In the genomic region with DNA sequence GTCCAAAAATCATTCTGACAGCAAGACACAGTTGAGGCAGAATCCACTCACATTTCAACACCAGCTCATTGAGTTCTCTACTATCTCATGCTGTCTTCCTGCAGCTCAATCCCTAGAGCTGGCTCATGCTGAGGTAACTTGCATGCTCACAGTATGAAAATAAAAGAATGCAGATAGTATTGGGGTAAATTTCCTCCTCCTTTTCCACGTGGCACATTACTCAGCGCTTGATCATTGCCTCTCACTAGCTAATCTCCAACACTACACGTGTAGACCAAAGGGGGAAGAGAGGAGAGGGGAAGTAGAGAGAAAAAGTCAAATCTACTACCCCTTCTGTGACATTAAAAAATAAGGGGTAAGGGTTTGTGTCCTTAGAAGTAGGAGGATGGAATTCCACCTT, we compare ENCODE assay signal across 25 cellular contexts.
DNase-seq lines count a peak whose midpoint lies in the region; ATAC-seq and TF ChIP-seq lines count a peak whose summit lies in the region.
"Had no signal": no experiment of that assay in that cellular context is flagged by ENCODE, and none has a peak within 500 bp of the region (broad histone marks: within the 10 kb centered on the region; RNA-seq: fewer than 3 reads in every experiment).

No MANE protein-coding gene starts in this region.

- H3K27ac Mint-ChIP-seq in activated naive CD8-positive, alpha-beta T cell treated with anti-CD3 and anti-CD28 coated beads for 36 hours = no peak overlapping the region
- H3K27ac Mint-ChIP-seq in activated CD4-positive, alpha-beta T cell treated with anti-CD3 and anti-CD28 coated beads for 36 hours = no peak overlapping the region
- H3K27ac Mint-ChIP-seq: activated naive CD4-positive, alpha-beta T cell treated with anti-CD3 and anti-CD28 coated beads for 36 hours; CD4-positive, alpha-beta memory T cell; memory B cell; naive thymus-derived CD8-positive, alpha-beta T cell had no signal

- H3K4me2 ChIP-seq in IMR-90 (ENCODE audit: low read depth, low read length) (no peak overlapping the region), mesendoderm (ENCODE audit: low read length) (no peak overlapping the region)

- DNase-seq in Daoy (ENCODE audit: low read depth) (peak; percentile 52), IMR-90 (peak; percentile 92), brain microvascular endothelial cell (peak; percentile 86), mesendoderm (peak; percentile 41), NCI-H1436 treated with DMSO at 0.1 percent for 48 hours (lab: John Stamatoyannopoulos, UW) (no peak), middle frontal gyrus (ENCODE audit: extremely low spot score, low spot score) (no peak)
- no peak for DNase-seq in activated naive CD8-positive, alpha-beta T cell treated with anti-CD3 and anti-CD28 coated beads for 36 hours
- DNase-seq in activated CD4-positive, alpha-beta T cell treated with anti-CD3 and anti-CD28 coated beads for 36 hours = no peak
- DNase-seq: activated CD8-positive, alpha-beta memory T cell treated with anti-CD3 and anti-CD28 coated beads for 24 hours; activated naive CD4-positive, alpha-beta T cell treated with anti-CD3 and anti-CD28 coated beads for 36 hours; activated T-cell treated with anti-CD3 and anti-CD28 coated beads, Interleukin-2, amount 50 U/mL, for 48 hours; anterior cingulate cortex; CD4-positive, alpha-beta memory T cell; DMS153; kidney glomerular epithelial cell; naive thymus-derived CD8-positive, alpha-beta T cell; NCI-H146; NCI-H748 treated with DMSO at 0.1 percent for 48 hours; SHP77; stimulated activated CD4-positive, alpha-beta T cell treated with anti-CD3 and anti-CD28 coated beads, Interleukin-2, amount 100 ng/mL, for 48 hours; stimulated activated naive CD4-positive, alpha-beta T cell; testis had no signal

- H3K9ac ChIP-seq in IMR-90 (ENCODE audit: low read depth, low read length) (no peak overlapping the region), mesendoderm (ENCODE audit: low read length) (no peak overlapping the region)

- peak overlapping the region; percentile 24; the same call in 1 of the 2 replicates for H3K27ac ChIP-seq in IMR-90 (ENCODE audit: insufficient read depth, low read length)
- H3K27ac ChIP-seq in brain microvascular endothelial cell = peak overlapping the region; percentile 46
- H3K27ac ChIP-seq in mesendoderm (ENCODE audit: low read depth, low read length) = no peak overlapping the region
- H3K27ac ChIP-seq: testis had no signal

- intact Hi-C loops in IMR-90 (cut with micrococcal nuclease) = no loop called here
- intact Hi-C loops in activated CD4-positive, alpha-beta T cell treated with anti-CD3 and anti-CD28 coated beads for 36 hours (cut with DNase I, micrococcal nuclease) = no loop called here

- no peaks in the 10 kb centered on the region for H3K79me2 ChIP-seq in mesendoderm (ENCODE audit: control insufficient read depth, insufficient read depth, low read length)

- H3K9me3 Mint-ChIP-seq in activated naive CD8-positive, alpha-beta T cell treated with anti-CD3 and anti-CD28 coated beads for 36 hours = no peaks in the 10 kb centered on the region
- no peaks in the 10 kb centered on the region for H3K9me3 Mint-ChIP-seq in activated CD4-positive, alpha-beta T cell treated with anti-CD3 and anti-CD28 coated beads for 36 hours (ENCODE audit: low read depth)
- H3K9me3 Mint-ChIP-seq: activated naive CD4-positive, alpha-beta T cell treated with anti-CD3 and anti-CD28 coated beads for 36 hours; memory B cell; naive thymus-derived CD8-positive, alpha-beta T cell had no signal

- H3K9me1 ChIP-seq in IMR-90 (ENCODE audit: insufficient read depth, low read length) = peaks cover 18% of the 10 kb centered on the region

- H2AK9ac ChIP-seq in IMR-90 (replicated peaks; ENCODE audit: low read depth, low read length, poor library complexity) = no peak overlapping the region

- H3K79me1 ChIP-seq in IMR-90 (ENCODE audit: low read depth in 1 of 2, low read length in 2 of 2) (peaks cover 8 to 40% of the 10 kb centered on the region in 2 experiments; a peak in 3 of 4 replicates), mesendoderm (ENCODE audit: low read length) (no peaks in the 10 kb centered on the region)

- no peak for TF ChIP-seq RAD21 in IMR-90 (IDR thresholded peaks at IDR 0.05; ENCODE audit: low read length)

- WGBS in IMR-90 (ENCODE audit: extremely low coverage in 2 of 2, insufficient read length in 1 of 2), 2 experiments = no CpG with 5 or more reads among the region's 3 CpGs
- WGBS in mesendoderm (ENCODE audit: extremely low coverage, insufficient coverage, low lambda C conversion rate) = no CpG with 5 or more reads among the region's 3 CpGs

- peaks cover 2% of the 10 kb centered on the region for H3K4me1 Mint-ChIP-seq in activated naive CD8-positive, alpha-beta T cell treated with anti-CD3 and anti-CD28 coated beads for 36 hours
- H3K4me1 Mint-ChIP-seq in activated CD4-positive, alpha-beta T cell treated with anti-CD3 and anti-CD28 coated beads for 36 hours = peaks cover 10% of the 10 kb centered on the region
- H3K4me1 Mint-ChIP-seq: CD4-positive, alpha-beta memory T cell had no signal

- H4K5ac ChIP-seq in IMR-90 (ENCODE audit: low read depth, low read length) (peak overlapping the region; percentile 90; the same call in 1 of the 2 replicates), mesendoderm (ENCODE audit: low read length) (no peak overlapping the region)

- H3K14ac ChIP-seq in IMR-90 (replicated peaks; ENCODE audit: low read depth, low read length) = peak overlapping the region; percentile 56

- no peak overlapping the region for H2AFZ ChIP-seq in IMR-90 (replicated peaks; ENCODE audit: low read length, poor library complexity)

- H3K56ac ChIP-seq in IMR-90 (ENCODE audit: extremely low read depth, insufficient read depth, low read length) (no peak overlapping the region), mesendoderm (ENCODE audit: low read length) (no peak overlapping the region)

- no TSS peak for BruUV-seq in IMR-90 (replicated peaks; lab: Mats Ljungman, UMichigan)

- CTCF ChIA-PET in IMR-90 (lab: Yijun Ruan, JAX) = interaction anchor here (0.6 to 2.2 kb wide), 4 partner anchors 9 to 1276 kb away, joined by 3 to 5 read pairs (median 4); no protein-coding TSS in a partner anchor
- CTCF ChIA-PET in activated CD4-positive, alpha-beta T cell treated with anti-CD3 and anti-CD28 coated beads for 36 hours (lab: Charles Lee) = interaction anchor here (0.9 to 1.2 kb wide), 3 partner anchors 9 to 88 kb away, joined by 3 to 4 read pairs (median 3); no protein-coding TSS in a partner anchor

- H2AK5ac ChIP-seq in IMR-90 (ENCODE audit: low read depth, low read length) (peak overlapping the region; percentile 20), mesendoderm (ENCODE audit: low read length) (no peak overlapping the region)

- peaks cover 2% of the 10 kb centered on the region for H3K27me3 Mint-ChIP-seq in activated naive CD8-positive, alpha-beta T cell treated with anti-CD3 and anti-CD28 coated beads for 36 hours
- H3K27me3 Mint-ChIP-seq in activated CD4-positive, alpha-beta T cell treated with anti-CD3 and anti-CD28 coated beads for 36 hours = no peaks in the 10 kb centered on the region
- H3K27me3 Mint-ChIP-seq: memory B cell had no signal

- ATAC-seq in IMR-90 (ENCODE audit: low read depth) = peak; percentile 78
- no peak for ATAC-seq in activated CD4-positive, alpha-beta T cell treated with anti-CD3 and anti-CD28 coated beads for 36 hours
- ATAC-seq: activated CD4-positive, CD25-positive, alpha-beta regulatory T cell treated with anti-CD3 and anti-CD28 coated beads, Interleukin-2, amount 50 U/mL, for 24 hours; GM12878; naive thymus-derived CD8-positive, alpha-beta T cell had no signal

- dilution Hi-C loops in IMR-90 (cut with HindIII; ENCODE audit: low sequenced_read_pairs, unreplicated experiment) = no loop called here

- H3K36me3 ChIP-seq in IMR-90 (ENCODE audit: control insufficient read depth, insufficient read depth, low read length) = 0 out of 2 replicates have a peak, but pooled peaks cover 2% of the 10 kb centered on the region
- H3K36me3 ChIP-seq in brain microvascular endothelial cell (replicated peaks) = no peaks in the 10 kb centered on the region
- H3K36me3 ChIP-seq in mesendoderm (ENCODE audit: control insufficient read depth, insufficient read depth, low read length) = no peaks in the 10 kb centered on the region

- POLR2A ChIA-PET in IMR-90 (lab: Charles Lee; ENCODE audit: unreplicated experiment) = interaction anchor here (0.6 kb wide), 1 partner anchor 22 kb away, joined by 4 read pairs; no protein-coding TSS in a partner anchor
- POLR2A ChIA-PET in activated CD4-positive, alpha-beta T cell treated with anti-CD3 and anti-CD28 coated beads for 36 hours (lab: Charles Lee) = interaction anchor here (0.5 kb wide), 1 partner anchor 102 kb away, joined by 7 read pairs; no protein-coding TSS in a partner anchor

- 0 out of 2 replicates have a peak, but pooled peaks cover 2% of the 10 kb centered on the region for H3K9me3 ChIP-seq in IMR-90 (ENCODE audit: control insufficient read depth, insufficient read depth, low read length)
- H3K9me3 ChIP-seq: testis had no signal

- H3K4ac ChIP-seq in IMR-90 (ENCODE audit: low read depth, low read length) = peak overlapping the region; percentile 89
- H3K4ac ChIP-seq in mesendoderm (ENCODE audit: low read depth, low read length) = no peak overlapping the region

- H3K18ac ChIP-seq in IMR-90 (ENCODE audit: low read depth, low read length) (peak overlapping the region; percentile 45), mesendoderm (ENCODE audit: low read length) (no peak overlapping the region)

- no peaks in the 10 kb centered on the region for H4K20me1 ChIP-seq in IMR-90 (ENCODE audit: insufficient read depth, low read length)

- in situ Hi-C loops in IMR-90 (cut with MboI; ENCODE audit: low sequenced_read_pairs) (no loop called here), brain microvascular endothelial cell (cut with HindIII; ENCODE audit: low pct_ligation_motif_present, low sequenced_read_pairs) (no loop called here)

- H3K4me3 Mint-ChIP-seq in activated naive CD8-positive, alpha-beta T cell treated with anti-CD3 and anti-CD28 coated beads for 36 hours = no peak overlapping the region
- H3K4me3 Mint-ChIP-seq in activated CD4-positive, alpha-beta T cell treated with anti-CD3 and anti-CD28 coated beads for 36 hours = no peak overlapping the region
- H3K4me3 Mint-ChIP-seq: activated naive CD4-positive, alpha-beta T cell treated with anti-CD3 and anti-CD28 coated beads for 36 hours; CD4-positive, alpha-beta memory T cell; memory B cell; naive thymus-derived CD8-positive, alpha-beta T cell had no signal

- H2BK20ac ChIP-seq in IMR-90 (ENCODE audit: low read depth, low read length) = peak overlapping the region; percentile 87

- no peak for TF ChIP-seq CTCF in IMR-90 (conservative IDR thresholded peaks at IDR 0.05; ENCODE audit: low read depth, low read length)
- TF ChIP-seq CTCF in brain microvascular endothelial cell (IDR thresholded peaks at IDR 0.05; ENCODE audit: low read depth, low read length, missing control alignments) = no peak

- no peak for TF ChIP-seq POLR2A in IMR-90 (IDR thresholded peaks at IDR 0.05; ENCODE audit: low read depth, low read length)

- H3K4me3 ChIP-seq in IMR-90 (ENCODE audit: insufficient read depth, low read depth, low read length) (no peak overlapping the region), brain microvascular endothelial cell (ENCODE audit: low read depth, low read length) (no peak overlapping the region), mesendoderm (ENCODE audit: low read length) (no peak overlapping the region)
- H3K4me3 ChIP-seq: GM12878, testis had no signal

- H3K27me3 ChIP-seq in IMR-90 (ENCODE audit: control insufficient read depth, insufficient read depth, low read length) (no peaks in the 10 kb centered on the region), brain microvascular endothelial cell (replicated peaks) (no peaks in the 10 kb centered on the region), mesendoderm (ENCODE audit: insufficient read depth, low read length, poor library complexity) (no peaks in the 10 kb centered on the region)
- H3K27me3 ChIP-seq: testis had no signal

- H2BK15ac ChIP-seq in IMR-90 (ENCODE audit: low read depth, low read length) (peak overlapping the region; percentile 16; the same call in 1 of the 3 replicates), mesendoderm (replicated peaks; ENCODE audit: low read depth) (no peak overlapping the region)

- H2BK120ac ChIP-seq in IMR-90 (ENCODE audit: low read depth, low read length) = peak overlapping the region; percentile 73
- no peak overlapping the region for H2BK120ac ChIP-seq in mesendoderm (ENCODE audit: low read depth, low read length)

- H2BK5ac ChIP-seq in IMR-90 (ENCODE audit: low read depth, low read length, poor library complexity, severe bottlenecking) = peak overlapping the region; percentile 78
- no peak overlapping the region for H2BK5ac ChIP-seq in mesendoderm (ENCODE audit: low read length)

- H3K23ac ChIP-seq in IMR-90 (ENCODE audit: low read depth, low read length) (peak overlapping the region; percentile 55), mesendoderm (ENCODE audit: low read length) (no peak overlapping the region)

- H4K91ac ChIP-seq in IMR-90 (ENCODE audit: insufficient read depth, low read depth, low read length) = peak overlapping the region; percentile 75

- H4K8ac ChIP-seq in IMR-90 (ENCODE audit: low read depth in 2 of 2, low read length in 2 of 2) (peak overlapping the region; percentile 43 to 51; a peak in 1 of 4 replicates), mesendoderm (ENCODE audit: low read depth, low read length) (no peak overlapping the region)

- no peaks in the 10 kb centered on the region for H3K36me3 Mint-ChIP-seq in activated naive CD8-positive, alpha-beta T cell treated with anti-CD3 and anti-CD28 coated beads for 36 hours
- no peaks in the 10 kb centered on the region for H3K36me3 Mint-ChIP-seq in activated CD4-positive, alpha-beta T cell treated with anti-CD3 and anti-CD28 coated beads for 36 hours (ENCODE audit: low read depth)
- H3K36me3 Mint-ChIP-seq: CD4-positive, alpha-beta memory T cell; naive thymus-derived CD8-positive, alpha-beta T cell had no signal

- H3K4me1 ChIP-seq in IMR-90 (ENCODE audit: control insufficient read depth, insufficient read depth, low read length) (peaks cover 10% of the 10 kb centered on the region), mesendoderm (ENCODE audit: control insufficient read depth, low read depth, low read length) (no peaks in the 10 kb centered on the region)
- H3K4me1 ChIP-seq: testis had no signal

Comparison
In these comparisons a context has a peak if more than half of its experiments do, and no peak if none do; other contexts are left out.
1. DNase-seq: peak in Daoy (single experiment), IMR-90 (single experiment), brain microvascular endothelial cell (single experiment) and mesendoderm (single experiment); none in activated naive CD8-positive, alpha-beta T cell treated with anti-CD3 and anti-CD28 coated beads for 36 hours (single experiment), activated CD4-positive, alpha-beta T cell treated with anti-CD3 and anti-CD28 coated beads for 36 hours (single experiment), NCI-H1436 treated with DMSO at 0.1 percent for 48 hours (single experiment) and middle frontal gyrus (single experiment).